ENCODE assay signal across 9 cellular contexts in genomic region chr3:116078561-116078960, GRCh38.
"Had no signal": no experiment of that assay in that cellular context is flagged by ENCODE, and none has a peak within 500 bp of the region (broad histone marks: within the 10 kb centered on the region; RNA-seq: fewer than 3 reads in every experiment).

No MANE protein-coding gene starts in this region.

- H3K27ac ChIP-seq: GM23248, HL-60, KMS-11 had no signal

- FAIRE-seq: H54, HepG2 had no signal

- H3K4me2 ChIP-seq: KMS-11 had no signal

- H2AFZ ChIP-seq: GM23248 had no signal

- H3K4me3 ChIP-seq: GM23248 had no signal

- DNase-seq: GM23248, GOT3, H9, HCEC 1CT, KBM-7 had no signal

- ATAC-seq: HepG2 had no signal

- H3K9ac ChIP-seq: GM23248, KMS-11 had no signal
